ENCODE assay signal across 27 cellular contexts in the genomic region with DNA sequence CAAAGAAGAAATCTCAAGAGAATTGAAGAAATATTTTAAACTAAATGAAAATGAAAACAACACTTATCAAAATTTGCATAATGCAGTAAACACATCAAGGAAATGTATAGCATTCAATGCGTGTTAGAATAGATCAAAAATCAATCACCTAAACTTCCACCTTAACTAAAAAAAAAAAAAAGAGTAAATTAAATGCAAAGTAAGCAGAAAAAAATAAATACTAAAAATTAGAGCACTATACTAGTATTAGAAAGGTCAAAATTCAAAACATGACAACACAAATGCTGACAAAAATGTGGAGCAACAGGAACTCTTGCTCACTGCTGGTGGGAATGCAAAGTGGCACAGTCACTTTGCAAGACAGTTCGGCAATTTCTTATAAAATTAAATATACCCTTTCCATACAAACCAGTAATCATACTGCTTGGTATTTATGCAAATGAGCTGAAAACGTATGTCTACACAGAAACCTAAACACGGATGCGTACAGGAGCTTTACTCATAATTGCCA.
"Had no signal": no experiment of that assay in that cellular context is flagged by ENCODE, and none has a peak within 500 bp of the region (broad histone marks: within the 10 kb centered on the region; RNA-seq: fewer than 3 reads in every experiment).

No MANE protein-coding gene starts in this region.

- H3K27ac ChIP-seq: neutrophil, parathyroid adenoma, psoas muscle, skin epidermis, spleen, stomach, thoracic aorta, thyroid gland, tibial nerve, upper lobe of right lung, uterus had no signal

- H3K4me2 ChIP-seq: smooth muscle cell had no signal

- DNase-seq: naive B cell; naive thymus-derived CD8-positive, alpha-beta T cell; nephron progenitor cell; nucleus accumbens; posterior cingulate gyrus; psoas muscle; right cardiac atrium; spleen; stimulated activated CD4-positive, alpha-beta T cell treated with anti-CD3 and anti-CD28 coated beads, Interleukin-12 subunit alpha, Interleukin-12 subunit beta, amount 100 ng/mL, for 4 hours; stimulated activated CD4-positive, alpha-beta T cell treated with anti-CD3 and anti-CD28 coated beads, Interleukin-2, amount 100 ng/mL, for 24 hours; stimulated activated CD4-positive, alpha-beta T cell treated with anti-CD3 and anti-CD28 coated beads, Interleukin-2, amount 100 ng/mL, for 48 hours; stimulated activated CD4-positive, alpha-beta T cell treated with anti-CD3 and anti-CD28 coated beads, Interleukin-4, amount 100 ng/mL, for 24 hours; stimulated activated naive B cell treated with anti-CD40 and anti-IgM and Interleukin-4, amounts not matched to agents 10 μg/mL and 1 μg/mL and 100 μg/mL, for 72 hours; stimulated activated naive CD4-positive, alpha-beta T cell treated with Interleukin-2 at 50 U/mL for 16 hours; stomach; thyroid gland; upper lobe of right lung; uterus had no signal

- H3K27me3 ChIP-seq: neutrophil, spleen, stomach, thyroid gland, tibial nerve, upper lobe of right lung, uterus had no signal

- H3K36me3 ChIP-seq: neutrophil, stomach, thoracic aorta, thyroid gland, upper lobe of right lung, uterus had no signal

- H3K9me3 ChIP-seq: neutrophil, psoas muscle, stomach, thoracic aorta, thyroid gland, tibial nerve, upper lobe of right lung, uterus had no signal

- H3K4me3 ChIP-seq: psoas muscle, skin epidermis, smooth muscle cell, spleen, stomach, thoracic aorta, thyroid gland, tibial nerve, upper lobe of right lung, uterus had no signal

- H3K4me1 ChIP-seq: uterus had no signal

- H3K9ac ChIP-seq: parathyroid adenoma had no signal

- ATAC-seq: naive thymus-derived CD8-positive, alpha-beta T cell; natural killer cell treated with Interleukin-12 subunit alpha and Interleukin-12 subunit beta and Interleukin-15 and Interleukin-18, amount 100 ng/mL, for 72 hours; psoas muscle; right cardiac atrium; sciatic nerve; stimulated activated effector memory CD8-positive, alpha-beta T cell treated with anti-CD3 and anti-CD28 coated beads, Interleukin-12 subunit alpha, Interleukin-12 subunit beta, amount 100 ng/mL, for 72 hours; stimulated activated naive B cell treated with anti-CD40 and anti-IgM and Interleukin-4, amounts not matched to agents 10 μg/mL and 1 μg/mL and 100 μg/mL, for 72 hours; upper lobe of right lung had no signal

- H2AFZ ChIP-seq: parathyroid adenoma had no signal
